In the genomic region with DNA sequence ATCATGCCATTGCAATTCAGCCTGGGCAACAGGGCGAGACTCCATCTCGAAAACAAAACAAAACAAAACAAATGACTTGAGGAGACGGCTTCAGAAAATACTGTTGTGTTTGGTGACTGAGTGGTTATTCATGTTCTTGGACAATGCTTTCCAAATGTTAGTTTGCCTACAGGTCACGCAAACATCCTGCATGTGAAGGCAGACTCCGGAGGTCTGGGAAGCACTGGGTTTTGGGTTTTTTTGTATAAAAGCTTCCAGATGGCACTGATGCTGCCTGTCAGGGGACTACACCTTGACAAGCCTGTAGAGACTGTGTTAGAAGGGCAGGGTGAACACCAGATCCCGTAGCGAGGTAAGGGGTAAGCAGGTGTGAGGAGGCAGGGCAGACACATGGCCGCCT, we compare ENCODE assay signal across 2 cellular contexts.
TF ChIP-seq lines count a peak whose summit lies in the region.

No MANE protein-coding gene starts in this region.

TF ChIP-seq in IMR-90, 13 proteins besides CTCF, POLR2A, EP300 and RAD21:
- TF ChIP-seq RCOR1 (IDR thresholded peaks at IDR 0.05; ENCODE audit: insufficient replicate concordance, low read length): no peak
- TF ChIP-seq SMC3 (IDR thresholded peaks at IDR 0.05; ENCODE audit: low read depth, low read length): no peak
- TF ChIP-seq CEBPB (IDR thresholded peaks at IDR 0.05; ENCODE audit: low read depth, low read length): no peak
- TF ChIP-seq, protein P1, sequence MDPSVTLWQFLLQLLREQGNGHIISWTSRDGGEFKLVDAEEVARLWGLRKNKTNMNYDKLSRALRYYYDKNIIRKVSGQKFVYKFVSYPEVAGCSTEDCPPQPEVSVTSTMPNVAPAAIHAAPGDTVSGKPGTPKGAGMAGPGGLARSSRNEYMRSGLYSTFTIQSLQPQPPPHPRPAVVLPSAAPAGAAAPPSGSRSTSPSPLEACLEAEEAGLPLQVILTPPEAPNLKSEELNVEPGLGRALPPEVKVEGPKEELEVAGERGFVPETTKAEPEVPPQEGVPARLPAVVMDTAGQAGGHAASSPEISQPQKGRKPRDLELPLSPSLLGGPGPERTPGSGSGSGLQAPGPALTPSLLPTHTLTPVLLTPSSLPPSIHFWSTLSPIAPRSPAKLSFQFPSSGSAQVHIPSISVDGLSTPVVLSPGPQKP (IDR thresholded peaks at IDR 0.05; ENCODE audit: borderline replicate concordance, low read depth, low read length): no peak
- TF ChIP-seq MAZ (IDR thresholded peaks at IDR 0.05; ENCODE audit: borderline replicate concordance, low read depth, low read length): no peak
- TF ChIP-seq MXI1 (IDR thresholded peaks at IDR 0.05; ENCODE audit: borderline replicate concordance, low read depth, low read length): no peak
- TF ChIP-seq NFE2L2 (IDR thresholded peaks at IDR 0.05; ENCODE audit: low read depth, low read length): no peak

TF ChIP-seq in endothelial cell of umbilical vein, 7 proteins besides CTCF, POLR2A, EP300 and RAD21:
- TF ChIP-seq MYC (IDR thresholded peaks at IDR 0.05; ENCODE audit: low read depth, low read length): no peak
- no peak for TF ChIP-seq POLR2AphosphoS5 (IDR thresholded peaks at IDR 0.05; ENCODE audit: insufficient read depth, low read depth, low read length)
- no peak for TF ChIP-seq EZH2 (IDR thresholded peaks at IDR 0.05; ENCODE audit: borderline replicate concordance, low read depth, low read length, severe bottlenecking)
- no peak for TF ChIP-seq JUN (IDR thresholded peaks at IDR 0.05; ENCODE audit: borderline replicate concordance, insufficient read depth, insufficient read length, low read depth)
- TF ChIP-seq GATA2 (IDR thresholded peaks at IDR 0.05; ENCODE audit: insufficient read depth, insufficient read length, low read depth, low read length): no peak
- TF ChIP-seq FOS (IDR thresholded peaks at IDR 0.05; ENCODE audit: borderline replicate concordance, insufficient read depth, low read length): no peak
- TF ChIP-seq, protein P2, sequence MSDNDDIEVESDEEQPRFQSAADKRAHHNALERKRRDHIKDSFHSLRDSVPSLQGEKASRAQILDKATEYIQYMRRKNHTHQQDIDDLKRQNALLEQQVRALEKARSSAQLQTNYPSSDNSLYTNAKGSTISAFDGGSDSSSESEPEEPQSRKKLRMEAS (IDR thresholded peaks at IDR 0.05; ENCODE audit: insufficient read depth, insufficient read length): no peak
